ENCODE assay signal across 9 cellular contexts in the genomic region with DNA sequence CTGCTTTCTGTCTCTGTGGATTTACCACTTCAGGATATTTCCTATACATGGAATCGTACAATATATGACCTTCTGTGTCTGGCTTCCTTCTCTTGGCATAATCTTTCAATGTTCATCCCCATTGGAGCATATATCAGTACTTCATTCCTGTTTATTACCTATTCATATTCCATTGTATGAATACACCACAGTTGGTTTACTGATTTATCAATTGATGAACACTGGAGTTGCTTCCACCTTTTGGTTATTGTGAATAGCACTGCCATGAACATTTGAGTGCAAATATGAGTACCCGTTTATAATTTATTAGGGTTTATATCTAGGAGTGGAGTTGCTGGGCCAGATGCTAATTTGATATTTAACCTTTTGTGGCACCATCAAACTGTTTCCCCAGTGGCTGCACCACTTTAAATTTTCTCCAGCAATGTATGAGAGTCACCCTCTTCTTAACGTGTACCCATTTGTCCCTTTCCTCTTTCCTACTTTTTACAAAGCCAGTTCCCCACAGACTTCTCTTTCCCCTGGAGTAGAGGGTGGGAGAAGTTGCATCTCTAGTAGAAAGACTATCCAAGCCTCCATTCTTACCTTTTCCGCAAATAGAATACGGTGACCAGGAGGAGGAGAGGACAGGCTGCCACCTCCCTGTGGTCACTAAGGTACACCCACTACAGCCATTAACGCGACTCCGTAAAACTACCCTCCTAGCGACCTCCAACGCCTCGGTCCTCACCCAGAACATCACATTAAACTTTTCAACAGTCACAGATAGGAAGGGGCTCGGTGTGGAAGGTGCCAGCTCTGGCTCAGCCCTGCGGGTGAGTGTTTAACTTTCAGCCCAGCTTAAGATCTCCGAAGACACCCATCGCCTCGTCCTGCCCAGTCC. TPM values are rescaled to one million over a fixed set of nuclear protein-coding genes. Genes with fewer than 3 reads are reported as not detected.
A peak's percentile ranks its signal among the peaks of the same experiment; 100 is the strongest.
DNase-seq lines count a peak whose midpoint lies in the region; ATAC-seq and TF ChIP-seq lines count a peak whose summit lies in the region.
"Had no signal": no experiment of that assay in that cellular context is flagged by ENCODE, and none has a peak within 500 bp of the region (broad histone marks: within the 10 kb centered on the region; RNA-seq: fewer than 3 reads in every experiment).

No MANE protein-coding gene starts in this region.

- H3K36me3 Mint-ChIP-seq in activated CD4-positive, alpha-beta T cell treated with anti-CD3 and anti-CD28 coated beads, Interleukin-2, amount 10 ng/mL, durations not matched to agents 24 days and 14 days (ENCODE audit: low read depth) = peaks cover 2% of the 10 kb centered on the region
- no peaks in the 10 kb centered on the region for H3K36me3 Mint-ChIP-seq in activated T-cell treated with anti-CD3 and anti-CD28 coated beads, Interleukin-2, amount 50 U/mL, for 24 hours (ENCODE audit: low read depth)

- H3K36me3 ChIP-seq in ES-I3 (ENCODE audit: insufficient read depth, low read length) = no peaks in the 10 kb centered on the region
- H3K36me3 ChIP-seq in OCI-LY7 (ENCODE audit: insufficient read depth, low read length) = no peaks in the 10 kb centered on the region

- H3K9me2 ChIP-seq in OCI-LY7 (ENCODE audit: insufficient read depth, low read length) = no peaks in the 10 kb centered on the region

- POLR2A ChIA-PET in OCI-LY7 (lab: Charles Lee) = interaction anchor here (0.7 to 3.6 kb wide), 7 partner anchors 9 to 44 kb away, joined by 3 to 88 read pairs (median 4); a partner anchor contains a TSS

- H3K9me3 Mint-ChIP-seq in activated CD4-positive, alpha-beta T cell treated with anti-CD3 and anti-CD28 coated beads, Interleukin-2, amount 10 ng/mL, durations not matched to agents 24 days and 14 days = no peaks in the 10 kb centered on the region
- no peaks in the 10 kb centered on the region for H3K9me3 Mint-ChIP-seq in activated T-cell treated with anti-CD3 and anti-CD28 coated beads, Interleukin-2, amount 50 U/mL, for 24 hours
- H3K9me3 Mint-ChIP-seq: activated CD8-positive, alpha-beta T cell treated with anti-CD3 and anti-CD28 coated beads for 36 hours had no signal

- no peaks in the 10 kb centered on the region for H3K9me3 ChIP-seq in ES-I3 (ENCODE audit: control insufficient read depth, insufficient read depth, low read length)
- H3K9me3 ChIP-seq in OCI-LY7 (ENCODE audit: low read length) = no peaks in the 10 kb centered on the region

- H3K4me3 Mint-ChIP-seq in activated CD4-positive, alpha-beta T cell treated with anti-CD3 and anti-CD28 coated beads, Interleukin-2, amount 10 ng/mL, durations not matched to agents 24 days and 14 days = no peak overlapping the region
- no peak overlapping the region for H3K4me3 Mint-ChIP-seq in activated T-cell treated with anti-CD3 and anti-CD28 coated beads, Interleukin-2, amount 50 U/mL, for 24 hours
- H3K4me3 Mint-ChIP-seq: activated CD8-positive, alpha-beta T cell treated with anti-CD3 and anti-CD28 coated beads for 36 hours had no signal

- no peak overlapping the region for H3K27ac Mint-ChIP-seq in activated CD4-positive, alpha-beta T cell treated with anti-CD3 and anti-CD28 coated beads, Interleukin-2, amount 10 ng/mL, durations not matched to agents 24 days and 14 days
- H3K27ac Mint-ChIP-seq in activated T-cell treated with anti-CD3 and anti-CD28 coated beads, Interleukin-2, amount 50 U/mL, for 24 hours = no peak overlapping the region
- H3K27ac Mint-ChIP-seq: activated CD8-positive, alpha-beta T cell treated with anti-CD3 and anti-CD28 coated beads for 36 hours had no signal

- H3K4me1 Mint-ChIP-seq in activated CD4-positive, alpha-beta T cell treated with anti-CD3 and anti-CD28 coated beads, Interleukin-2, amount 10 ng/mL, durations not matched to agents 24 days and 14 days = peaks cover 36% of the 10 kb centered on the region
- peaks cover 22% of the 10 kb centered on the region for H3K4me1 Mint-ChIP-seq in activated T-cell treated with anti-CD3 and anti-CD28 coated beads, Interleukin-2, amount 50 U/mL, for 24 hours (ENCODE audit: low read depth)

- H3K4me1 ChIP-seq in ES-I3 (ENCODE audit: insufficient read depth, low read length) = peaks cover 19% of the 10 kb centered on the region
- peaks cover 50% of the 10 kb centered on the region for H3K4me1 ChIP-seq in OCI-LY7 (ENCODE audit: insufficient read depth, low read length, poor library complexity, severe bottlenecking)

- peak overlapping the region; percentile 71 for H3K27ac ChIP-seq in OCI-LY7 (ENCODE audit: low read depth, low read length, poor library complexity, severe bottlenecking)

- H3K4me3 ChIP-seq in OCI-LY7 (ENCODE audit: low read depth, low read length, poor library complexity, severe bottlenecking) (peak overlapping the region; percentile 73), fibroblast of pulmonary artery (replicated peaks; ENCODE audit: low read depth, low read length) (peak overlapping the region; percentile 36), skeletal muscle cell (ENCODE audit: low read depth, low read length) (peak overlapping the region; percentile 37)

- H4K20me1 ChIP-seq in OCI-LY7 (ENCODE audit: insufficient read depth, low read length) = no peaks in the 10 kb centered on the region

- peaks cover 16% of the 10 kb centered on the region; the same call in 1 of the 2 replicates for H3K79me2 ChIP-seq in OCI-LY7 (ENCODE audit: insufficient read depth, low read depth, low read length)

- intact Hi-C loops in OCI-LY7 (cut with micrococcal nuclease; ENCODE audit: unreplicated experiment) = loop anchor here (5.0 to 10.0 kb wide), 3 partner anchors 35 to 360 kb away; a partner anchor contains a TSS
- intact Hi-C loops in activated CD4-positive, alpha-beta T cell treated with anti-CD3 and anti-CD28 coated beads, Interleukin-2, amount 10 ng/mL, durations not matched to agents 24 days and 14 days (cut with micrococcal nuclease) = loop anchor here (1.0 to 5.0 kb wide), 4 partner anchors 61 to 640 kb away; a partner anchor contains a TSS

- CTCF ChIA-PET in OCI-LY7 (lab: Charles Lee; ENCODE audit: unreplicated experiment) = interaction anchor here (1.0 to 1.1 kb wide), 2 partner anchors 24 to 26 kb away, joined by 3 to 4 read pairs; a partner anchor contains a TSS

- H2AFZ ChIP-seq in OCI-LY7 (ENCODE audit: low read length) = peak overlapping the region; percentile 82

- H3K4me2 ChIP-seq in OCI-LY7 (ENCODE audit: low read length) = peak overlapping the region; percentile 90

- no peak for TF ChIP-seq CTCF in OCI-LY7 (conservative IDR thresholded peaks at IDR 0.05; ENCODE audit: low read length)
- no peak for TF ChIP-seq CTCF in fibroblast of pulmonary artery (IDR thresholded peaks at IDR 0.05; ENCODE audit: low read length, missing control alignments)

- H3K27me3 Mint-ChIP-seq in activated CD4-positive, alpha-beta T cell treated with anti-CD3 and anti-CD28 coated beads, Interleukin-2, amount 10 ng/mL, durations not matched to agents 24 days and 14 days = no peaks in the 10 kb centered on the region
- no peaks in the 10 kb centered on the region for H3K27me3 Mint-ChIP-seq in activated T-cell treated with anti-CD3 and anti-CD28 coated beads, Interleukin-2, amount 50 U/mL, for 24 hours
- H3K27me3 Mint-ChIP-seq: activated CD8-positive, alpha-beta T cell treated with anti-CD3 and anti-CD28 coated beads for 36 hours had no signal

- DNase-seq in OCI-LY7 (ENCODE audit: low spot score) (no peak), fibroblast of pulmonary artery (ENCODE audit: low read depth) (no peak), skeletal muscle cell (ENCODE audit: low read depth) (no peak), NOMO-1 (lab: John Stamatoyannopoulos, UW; ENCODE audit: unreplicated experiment in 2 of 2) (no peak)
- DNase-seq in activated CD4-positive, alpha-beta T cell treated with anti-CD3 and anti-CD28 coated beads, Interleukin-2, amount 10 ng/mL, durations not matched to agents 24 days and 14 days = no peak
- DNase-seq in activated T-cell treated with anti-CD3 and anti-CD28 coated beads, Interleukin-2, amount 50 U/mL, for 24 hours = no peak

- ATAC-seq in activated CD4-positive, CD25-positive, alpha-beta regulatory T cell treated with anti-CD3 and anti-CD28 coated beads, Interleukin-2, amount 50 U/mL, for 24 hours = no peak

- TSS peak; percentile 90 for BruUV-seq in OCI-LY7 (replicated peaks; lab: Mats Ljungman, UMichigan)

- peak overlapping the region; percentile 93 for H3K9ac ChIP-seq in ES-I3 (ENCODE audit: low read depth, low read length)

RNA-seq across cellular contexts. Expression of a gene that starts 25.6 kb away (rescaled TPM):
- total RNA-seq in OCI-LY7 (2014; rRNA removed; shearing (Covaris generic)) = 66.1 and 76.8 TPM in 2 replicates
- 291 and 327 TPM in 2 replicates for total RNA-seq in OCI-LY7 (2022)
- 252 and 256 TPM in 2 replicates for total RNA-seq in activated CD4-positive, alpha-beta T cell treated with anti-CD3 and anti-CD28 coated beads, Interleukin-2, amount 10 ng/mL, durations not matched to agents 24 days and 14 days

RNA-seq across cellular contexts. Expression of a gene that starts 42.6 kb away (rescaled TPM):
- total RNA-seq in OCI-LY7 (2014; rRNA removed; shearing (Covaris generic)) = not detected in 2 replicates
- 0.76 TPM in 1 of 2 replicates, not detected in the other for total RNA-seq in OCI-LY7 (2022)
- 0.17 TPM in 1 of 2 replicates, not detected in the other for total RNA-seq in activated CD4-positive, alpha-beta T cell treated with anti-CD3 and anti-CD28 coated beads, Interleukin-2, amount 10 ng/mL, durations not matched to agents 24 days and 14 days
- total RNA-seq: activated CD8-positive, alpha-beta T cell treated with anti-CD3 and anti-CD28 coated beads for 36 hours had no signal
